ENCODE assay signal across 8 cellular contexts in the genomic region with DNA sequence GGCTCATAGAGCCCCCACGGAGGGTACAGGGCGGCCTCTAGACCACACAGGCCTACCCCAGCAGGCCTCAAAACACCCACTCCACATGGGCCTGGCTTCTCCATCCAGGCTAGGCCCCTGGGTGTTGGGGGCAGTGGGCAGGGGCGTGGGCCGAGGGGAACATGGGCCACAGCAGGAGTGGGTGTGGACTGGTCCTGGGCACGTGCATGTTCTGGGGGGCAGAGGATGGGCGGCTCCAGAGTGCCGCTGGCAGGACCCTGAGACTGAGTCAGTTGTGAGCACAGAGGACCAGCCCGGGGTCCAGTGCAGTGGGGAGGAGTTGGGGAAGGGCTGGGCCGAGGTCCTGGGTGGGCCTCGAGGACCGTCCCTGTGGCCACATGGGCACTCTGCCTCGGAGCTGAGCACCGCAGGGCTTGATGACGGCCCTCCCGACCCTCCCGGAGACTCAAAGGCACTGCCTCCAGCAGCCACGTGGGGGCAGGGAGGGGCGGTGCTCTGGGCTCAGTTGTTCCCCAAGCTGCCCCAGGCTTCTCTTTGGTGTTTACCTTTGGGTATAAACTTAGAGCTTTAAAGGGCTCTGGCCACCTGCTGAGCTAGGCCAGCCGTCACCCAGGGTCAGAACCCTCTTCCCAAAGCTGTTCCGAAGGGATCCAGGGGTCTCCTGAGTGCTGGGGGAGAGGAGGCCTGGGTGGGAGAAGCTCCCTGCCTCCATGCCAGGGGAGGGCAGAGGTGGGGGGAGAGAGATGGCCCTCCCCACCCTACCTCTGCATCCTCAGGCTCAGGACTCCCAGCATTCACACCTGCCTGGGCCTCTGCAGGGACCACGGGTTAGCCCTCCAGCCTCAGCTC.
DNase-seq lines count a peak whose midpoint lies in the region; ATAC-seq and TF ChIP-seq lines count a peak whose summit lies in the region.

No MANE protein-coding gene starts in this region.

- peak overlapping the region; percentile 92 to 95 for H3K27ac ChIP-seq in ascending aorta

- peak; percentile 52 for TF ChIP-seq CTCF in AG10803 (conservative IDR thresholded peaks at IDR 0.05; ENCODE audit: low read length)
- peak; percentile 30 to 51 (median 48) for TF ChIP-seq CTCF in ascending aorta (IDR thresholded peaks at IDR 0.05)

- no peak overlapping the region for H3K4me3 ChIP-seq in AG10803 (ENCODE audit: low read length)
- H3K4me3 ChIP-seq in HAP-1, result no peak overlapping the region
- no peak overlapping the region for H3K4me3 ChIP-seq in ascending aorta

- peaks cover 10% of the 10 kb centered on the region for H3K36me3 ChIP-seq in HAP-1 (replicated peaks)
- H3K36me3 ChIP-seq in ascending aorta, result peaks cover 28 to 36% of the 10 kb centered on the region in 2 donors

- H3K9me3 ChIP-seq in HAP-1, result no peaks in the 10 kb centered on the region
- no peaks in the 10 kb centered on the region for H3K9me3 ChIP-seq in ascending aorta

- H3K4me1 ChIP-seq in HAP-1 (peaks cover 5% of the 10 kb centered on the region; the same call in 1 of the 2 replicates), ascending aorta (peaks cover 28 to 63% of the 10 kb centered on the region in 2 donors)

- DNase-seq in AG10803 (ENCODE audit: low read depth) (peak; percentile 48), HAP-1 (ENCODE audit: low spot score in 2 of 2) (peak; percentile 64 to 86), T follicular helper cell (ENCODE audit: low read depth) (peak; percentile 48), ascending aorta (ENCODE audit: low spot score in 2 of 2) (peak in 1 of 2 donors; percentile 87), hepatic stellate cell (ENCODE audit: low spot score) (peak; percentile 75)
- peak; percentile 30 to 45 for DNase-seq in stimulated activated CD4-positive, alpha-beta T cell treated with anti-CD3 and anti-CD28 coated beads, Interleukin-15, amount 100 ng/mL, for 1 hour (ENCODE audit: low read depth in 1 of 2, low spot score in 1 of 2)

- in situ Hi-C loops in HAP-1 (cut with MboI; ENCODE audit: low sequenced_read_pairs), result no loop called here

- no peak for ATAC-seq in HG02884 (IDR thresholded peaks at IDR 0.05; ENCODE audit: unreplicated experiment)
- ATAC-seq in HG03135 (IDR thresholded peaks at IDR 0.05; ENCODE audit: unreplicated experiment), result no peak

- intact Hi-C loops in ascending aorta (cut with DNase I), result loop anchor here (5.0 kb wide), 1 partner anchor 114 kb away; no protein-coding TSS in a partner anchor

- no peaks in the 10 kb centered on the region for H3K27me3 ChIP-seq in HAP-1 (ENCODE audit: low read depth)
- no peaks in the 10 kb centered on the region for H3K27me3 ChIP-seq in ascending aorta
